ENCODE assay signal across 8 cellular contexts in genomic region chr17:79160980-79161621, GRCh38.
DNase-seq lines count a peak whose midpoint lies in the region; ATAC-seq and TF ChIP-seq lines count a peak whose summit lies in the region.

No MANE protein-coding gene starts in this region.

- H3K14ac ChIP-seq in IMR-90 (replicated peaks; ENCODE audit: low read depth, low read length), result no peak overlapping the region

- H2BK5ac ChIP-seq in IMR-90 (ENCODE audit: low read depth, low read length, poor library complexity, severe bottlenecking), result no peak overlapping the region

- 46% methylated on average over 7 of the region's 14 CpGs; no CpG with 5 or more reads in 1 of the 2 experiments for WGBS in IMR-90 (ENCODE audit: extremely low coverage in 2 of 2, insufficient read length in 1 of 2), 2 experiments

- H2AK5ac ChIP-seq in IMR-90 (ENCODE audit: low read depth, low read length), result no peak overlapping the region

- no TSS peak for BruUV-seq in IMR-90 (replicated peaks; lab: Mats Ljungman, UMichigan)

- peak overlapping the region; percentile 37 for H2AFZ ChIP-seq in IMR-90 (replicated peaks; ENCODE audit: low read length, poor library complexity)

- no peak overlapping the region for H3K4me2 ChIP-seq in IMR-90 (ENCODE audit: low read depth, low read length)

- H4K20me1 ChIP-seq in IMR-90 (ENCODE audit: insufficient read depth, low read length), result no peaks in the 10 kb centered on the region; the same call in 1 of the 2 replicates

- no peaks in the 10 kb centered on the region for H3K4me1 Mint-ChIP-seq in activated T-helper 1 cell treated with anti-CD3 and anti-CD28 coated beads, Interleukin-12 subunit alpha, Interleukin-12 subunit beta, Interleukin-2, Interleukin-4 antibody, amounts not matched to agents 30 ng/mL and 10 ng/mL and 1 ng/mL, durations not matched to agents 14 hours and 24 hours and 36 hours (ENCODE audit: low read depth)
- peaks cover 5% of the 10 kb centered on the region for H3K4me1 Mint-ChIP-seq in neural crest cell

- no peak for TF ChIP-seq RAD21 in IMR-90 (IDR thresholded peaks at IDR 0.05; ENCODE audit: low read length)

- H3K36me3 ChIP-seq in IMR-90 (ENCODE audit: control insufficient read depth, insufficient read depth, low read length), result no peaks in the 10 kb centered on the region

- no peak for TF ChIP-seq POLR2A in IMR-90 (IDR thresholded peaks at IDR 0.05; ENCODE audit: low read depth, low read length)

- no peak overlapping the region for H3K4me3 ChIP-seq in IMR-90 (ENCODE audit: insufficient read depth, low read depth, low read length)

- no peak overlapping the region for H2BK20ac ChIP-seq in IMR-90 (ENCODE audit: low read depth, low read length)

- no peak overlapping the region for H2BK15ac ChIP-seq in IMR-90 (ENCODE audit: low read depth, low read length)

- POLR2A ChIA-PET in IMR-90 (lab: Charles Lee; ENCODE audit: unreplicated experiment), result no interaction called here

- H3K4me3 Mint-ChIP-seq in activated T-helper 1 cell treated with anti-CD3 and anti-CD28 coated beads, Interleukin-12 subunit alpha, Interleukin-12 subunit beta, Interleukin-2, Interleukin-4 antibody, amounts not matched to agents 30 ng/mL and 10 ng/mL and 1 ng/mL, durations not matched to agents 14 hours and 24 hours and 36 hours, result no peak overlapping the region
- no peak overlapping the region for H3K4me3 Mint-ChIP-seq in neural crest cell

- no peaks in the 10 kb centered on the region for H3K4me1 ChIP-seq in IMR-90 (ENCODE audit: control insufficient read depth, insufficient read depth, low read length)

- H4K5ac ChIP-seq in IMR-90 (ENCODE audit: low read depth, low read length), result no peak overlapping the region

- ATAC-seq in activated CD4-positive, CD25-positive, alpha-beta regulatory T cell treated with anti-CD3 and anti-CD28 coated beads, Interleukin-2, amount 50 U/mL, for 24 hours, result no peak
- ATAC-seq in IMR-90 (ENCODE audit: low read depth), result no peak
- no peak for ATAC-seq in GM21717 (IDR thresholded peaks at IDR 0.05; ENCODE audit: unreplicated experiment)
- no peak for ATAC-seq in HG03354 (IDR thresholded peaks at IDR 0.05; ENCODE audit: poor library complexity, severe bottlenecking, unreplicated experiment)

- H3K9me1 ChIP-seq in IMR-90 (ENCODE audit: insufficient read depth, low read length), result no peaks in the 10 kb centered on the region

- H3K79me1 ChIP-seq in IMR-90 (ENCODE audit: low read depth in 1 of 2, low read length in 2 of 2), result no peaks in the 10 kb centered on the region

- dilution Hi-C loops in IMR-90 (cut with HindIII; ENCODE audit: low sequenced_read_pairs, unreplicated experiment), result no loop called here

- no peak overlapping the region for H4K91ac ChIP-seq in IMR-90 (ENCODE audit: insufficient read depth, low read depth, low read length)

- no peak for TF ChIP-seq CTCF in IMR-90 (conservative IDR thresholded peaks at IDR 0.05; ENCODE audit: low read depth, low read length)
- no peak for TF ChIP-seq CTCF in neural crest cell (conservative IDR thresholded peaks at IDR 0.05)

- CTCF ChIA-PET in IMR-90 (lab: Yijun Ruan, JAX), result interaction anchor here (0.6 kb wide), 1 partner anchor 18 kb away, joined by 4 read pairs; no protein-coding TSS in a partner anchor

- peaks cover 21% of the 10 kb centered on the region; the same call in 1 of the 2 replicates for H3K27me3 ChIP-seq in IMR-90 (ENCODE audit: control insufficient read depth, insufficient read depth, low read length)

- H3K36me3 Mint-ChIP-seq in activated T-helper 1 cell treated with anti-CD3 and anti-CD28 coated beads, Interleukin-12 subunit alpha, Interleukin-12 subunit beta, Interleukin-2, Interleukin-4 antibody, amounts not matched to agents 30 ng/mL and 10 ng/mL and 1 ng/mL, durations not matched to agents 14 hours and 24 hours and 36 hours (ENCODE audit: low read depth), result no peaks in the 10 kb centered on the region
- H3K36me3 Mint-ChIP-seq in neural crest cell (ENCODE audit: low read depth), result no peaks in the 10 kb centered on the region

- H3K9me3 ChIP-seq in IMR-90 (ENCODE audit: control insufficient read depth, insufficient read depth, low read length), result no peaks in the 10 kb centered on the region

- in situ Hi-C loops in IMR-90 (cut with MboI; ENCODE audit: low sequenced_read_pairs), result no loop called here

- no peak overlapping the region for H3K9ac ChIP-seq in IMR-90 (ENCODE audit: low read depth, low read length)

- no peaks in the 10 kb centered on the region for H3K9me3 Mint-ChIP-seq in activated T-helper 1 cell treated with anti-CD3 and anti-CD28 coated beads, Interleukin-12 subunit alpha, Interleukin-12 subunit beta, Interleukin-2, Interleukin-4 antibody, amounts not matched to agents 30 ng/mL and 10 ng/mL and 1 ng/mL, durations not matched to agents 14 hours and 24 hours and 36 hours
- no peaks in the 10 kb centered on the region for H3K9me3 Mint-ChIP-seq in neural crest cell

- no peak overlapping the region for H2BK120ac ChIP-seq in IMR-90 (ENCODE audit: low read depth, low read length)

- H4K8ac ChIP-seq in IMR-90 (ENCODE audit: low read depth in 2 of 2, low read length in 2 of 2), result no peak overlapping the region

- H3K27ac Mint-ChIP-seq in activated T-helper 1 cell treated with anti-CD3 and anti-CD28 coated beads, Interleukin-12 subunit alpha, Interleukin-12 subunit beta, Interleukin-2, Interleukin-4 antibody, amounts not matched to agents 30 ng/mL and 10 ng/mL and 1 ng/mL, durations not matched to agents 14 hours and 24 hours and 36 hours, result no peak overlapping the region
- peak overlapping the region; percentile 62 for H3K27ac Mint-ChIP-seq in neural crest cell (ENCODE audit: unreplicated experiment)

- intact Hi-C loops in IMR-90 (cut with micrococcal nuclease), result no loop called here
- intact Hi-C loops in activated T-helper 1 cell treated with anti-CD3 and anti-CD28 coated beads, Interleukin-12 subunit alpha, Interleukin-12 subunit beta, Interleukin-2, Interleukin-4 antibody, amounts not matched to agents 30 ng/mL and 10 ng/mL and 1 ng/mL, durations not matched to agents 14 hours and 24 hours and 36 hours (cut with micrococcal nuclease), result no loop called here

- H3K23ac ChIP-seq in IMR-90 (ENCODE audit: low read depth, low read length), result no peak overlapping the region

- no peaks in the 10 kb centered on the region for H3K27me3 Mint-ChIP-seq in activated T-helper 1 cell treated with anti-CD3 and anti-CD28 coated beads, Interleukin-12 subunit alpha, Interleukin-12 subunit beta, Interleukin-2, Interleukin-4 antibody, amounts not matched to agents 30 ng/mL and 10 ng/mL and 1 ng/mL, durations not matched to agents 14 hours and 24 hours and 36 hours (ENCODE audit: insufficient read depth)
- no peaks in the 10 kb centered on the region for H3K27me3 Mint-ChIP-seq in neural crest cell (ENCODE audit: low read depth)

- DNase-seq in activated CD4-positive, CD25-positive, alpha-beta regulatory T cell treated with anti-CD3 and anti-CD28 coated beads, Interleukin-2, amount 50 U/mL, for 72 hours, result peak; percentile 36
- no peak for DNase-seq in IMR-90
- peak; percentile 10 for DNase-seq in activated T-helper 1 cell treated with anti-CD3 and anti-CD28 coated beads, Interleukin-12 subunit alpha, Interleukin-12 subunit beta, Interleukin-2, Interleukin-4 antibody, amounts not matched to agents 30 ng/mL and 10 ng/mL and 1 ng/mL, durations not matched to agents 14 hours and 24 hours and 36 hours (ENCODE audit: low spot score)
- no peak for DNase-seq in neural crest cell (ENCODE audit: low read depth, low spot score)
- no peak for DNase-seq in COR-L47 (lab: John Stamatoyannopoulos, UW)

- H3K27ac ChIP-seq in IMR-90 (ENCODE audit: insufficient read depth, low read length), result no peak overlapping the region

- no peak overlapping the region for H3K56ac ChIP-seq in IMR-90 (ENCODE audit: extremely low read depth, insufficient read depth, low read length)

- H3K4ac ChIP-seq in IMR-90 (ENCODE audit: low read depth, low read length), result no peak overlapping the region

- H2AK9ac ChIP-seq in IMR-90 (replicated peaks; ENCODE audit: low read depth, low read length, poor library complexity), result no peak overlapping the region

- H3K18ac ChIP-seq in IMR-90 (ENCODE audit: low read depth, low read length), result no peak overlapping the region

TF ChIP-seq in IMR-90, 13 proteins besides CTCF, POLR2A, EP300 and RAD21:
- TF ChIP-seq NFE2L2 (IDR thresholded peaks at IDR 0.05; ENCODE audit: low read depth, low read length) (no peak), FOS (IDR thresholded peaks at IDR 0.05; ENCODE audit: low read depth, low read length) (no peak), RFX5 (IDR thresholded peaks at IDR 0.05; ENCODE audit: low read depth, low read length) (no peak), SMC3 (IDR thresholded peaks at IDR 0.05; ENCODE audit: low read depth, low read length) (no peak), CHD1 (IDR thresholded peaks at IDR 0.05; ENCODE audit: low read depth, low read length) (no peak), ELK1 (IDR thresholded peaks at IDR 0.05; ENCODE audit: borderline replicate concordance, low read depth, low read length) (no peak), USF2 (IDR thresholded peaks at IDR 0.05; ENCODE audit: low read depth, low read length) (no peak), MAFK (IDR thresholded peaks at IDR 0.05; ENCODE audit: low read depth, low read length) (no peak), BHLHE40 (IDR thresholded peaks at IDR 0.05; ENCODE audit: low read depth, low read length) (no peak), RCOR1 (IDR thresholded peaks at IDR 0.05; ENCODE audit: insufficient replicate concordance, low read length) (no peak), MAZ (IDR thresholded peaks at IDR 0.05; ENCODE audit: borderline replicate concordance, low read depth, low read length) (no peak), CEBPB (IDR thresholded peaks at IDR 0.05; ENCODE audit: low read depth, low read length) (no peak), MXI1 (IDR thresholded peaks at IDR 0.05; ENCODE audit: borderline replicate concordance, low read depth, low read length) (no peak)

Comparison
In these comparisons a context has a peak if more than half of its experiments do, and no peak if none do; other contexts are left out.
1. DNase-seq: peak in activated CD4-positive, CD25-positive, alpha-beta regulatory T cell treated with anti-CD3 and anti-CD28 coated beads, Interleukin-2, amount 50 U/mL, for 72 hours (single experiment) and activated T-helper 1 cell treated with anti-CD3 and anti-CD28 coated beads, Interleukin-12 subunit alpha, Interleukin-12 subunit beta, Interleukin-2, Interleukin-4 antibody, amounts not matched to agents 30 ng/mL and 10 ng/mL and 1 ng/mL, durations not matched to agents 14 hours and 24 hours and 36 hours (single experiment); none in IMR-90 (single experiment), neural crest cell (single experiment) and COR-L47 (single experiment).